In the genomic region with DNA sequence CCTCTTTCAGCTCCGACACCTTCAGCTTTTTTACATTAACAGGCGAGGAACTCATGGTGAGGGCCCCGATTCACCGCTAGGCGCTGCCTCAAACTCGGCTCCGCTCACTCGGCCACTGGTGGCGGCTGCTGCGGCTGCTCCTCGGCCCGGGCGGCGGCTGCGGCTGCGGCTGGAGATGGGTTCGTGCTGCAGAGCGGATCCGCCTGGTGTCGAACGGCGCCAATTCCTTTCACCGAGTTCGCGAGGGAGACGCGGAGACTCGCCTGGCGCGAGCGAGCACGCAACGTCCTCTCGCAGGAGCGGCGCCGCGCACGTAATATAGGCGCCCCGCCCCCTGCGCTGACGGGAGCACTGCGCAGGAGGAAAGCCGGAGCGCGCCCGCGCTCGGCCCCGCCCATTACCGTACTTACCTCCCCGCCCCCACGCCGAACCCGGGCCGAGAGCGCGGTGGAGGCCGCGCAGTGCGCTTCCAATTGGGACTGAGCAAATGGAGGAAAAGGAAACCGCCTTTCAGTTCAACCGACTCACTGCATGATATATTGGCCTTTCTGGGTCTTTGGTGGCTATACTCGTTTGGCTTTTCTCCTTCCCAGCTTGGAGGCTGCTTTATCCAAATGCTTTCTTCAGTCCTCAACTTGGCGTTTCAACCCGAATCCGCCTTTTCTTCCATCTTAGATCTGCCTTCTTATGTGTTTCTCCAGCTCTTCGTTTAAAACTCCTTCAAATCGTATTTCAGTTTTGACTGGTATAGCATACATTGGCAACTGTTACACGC, we compare ENCODE assay signal across 1 cellular context.
TF ChIP-seq lines count a peak whose summit lies in the region.

Gene HNRNPU, minus strand, starts transcription at position 291 of the 775 bp plus-strand sequence. Its CDS starts 236 bp downstream, at position 55.

TF ChIP-seq in GM12878, 131 proteins besides CTCF, POLR2A, EP300 and RAD21 (continued from another document):
- TF ChIP-seq KAT2A (conservative IDR thresholded peaks at IDR 0.05; ENCODE audit: control insufficient read depth, low read depth, low read length) (no peak), JUNB (IDR thresholded peaks at IDR 0.05) (no peak), IKZF2 (IDR thresholded peaks at IDR 0.05) (peak; percentile 58 to 72; a peak in 3 of 4 replicates), SMAD5 (IDR thresholded peaks at IDR 0.05; ENCODE audit: low read depth) (peak; percentile 91; the same call in 1 of the 2 replicates), ZBTB11 (CRISPR knock-in tag; IDR thresholded peaks at IDR 0.05) (no peak), BMI1 (IDR thresholded peaks at IDR 0.05; ENCODE audit: borderline replicate concordance) (no peak), NFXL1 (IDR thresholded peaks at IDR 0.05; ENCODE audit: borderline replicate concordance) (no peak), SREBF1 (IDR thresholded peaks at IDR 0.05; ENCODE audit: low read length) (no peak), STAT1 (conservative IDR thresholded peaks at IDR 0.05) (0 out of 2 replicates have a peak, but pooled peaks have one; percentile 73), BACH1 (IDR thresholded peaks at IDR 0.05; ENCODE audit: borderline replicate concordance) (peak; percentile 46; the same call in 1 of the 2 replicates), CHD1 (IDR thresholded peaks at IDR 0.05; ENCODE audit: low read depth, low read length) (no peak), CEBPB (IDR thresholded peaks at IDR 0.05; ENCODE audit: borderline replicate concordance in 1 of 2, low read depth in 2 of 2, low read length in 2 of 2) (no peak)
